ENCODE assay signal across 9 cellular contexts in the genomic region with DNA sequence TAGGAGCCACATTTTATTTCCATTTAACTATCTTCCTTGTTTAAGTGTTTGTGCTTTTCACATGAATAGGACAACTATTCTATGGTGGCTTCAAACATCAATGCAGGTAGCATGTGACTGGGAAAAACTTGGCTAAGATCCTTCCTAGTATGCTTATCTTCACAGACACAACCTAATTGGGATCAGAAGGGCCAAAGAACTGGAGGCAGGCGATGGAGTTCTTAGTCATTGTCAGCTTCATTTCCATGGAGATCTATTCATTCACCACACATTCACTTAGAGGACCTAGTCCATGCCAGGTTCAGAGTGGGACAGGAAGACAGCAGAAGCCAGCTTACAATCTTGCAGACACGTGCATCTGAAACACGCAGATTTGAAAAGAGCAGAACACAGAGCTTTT.
"Had no signal": no experiment of that assay in that cellular context is flagged by ENCODE, and none has a peak within 500 bp of the region (broad histone marks: within the 10 kb centered on the region; RNA-seq: fewer than 3 reads in every experiment).

No MANE protein-coding gene starts in this region.

- H3K4me1 ChIP-seq: HAP-1 had no signal

- H2AFZ ChIP-seq: GM23248, GM23338 had no signal

- ATAC-seq: GM23338, HCT116 had no signal

- DNase-seq: GM23248, GOT3, H7, H9, HCEC 1CT, HFFc6 had no signal

- H3K36me3 ChIP-seq: HAP-1 had no signal

- H3K9me3 ChIP-seq: HAP-1 had no signal

- H3K4me3 ChIP-seq: GM23248, GM23338, HAP-1 had no signal

- H3K27ac ChIP-seq: GM23248 had no signal

- H3K4me2 ChIP-seq: GM23338 had no signal
